Comparison of ENCODE assay signal across 8 cellular contexts in the genomic region with DNA sequence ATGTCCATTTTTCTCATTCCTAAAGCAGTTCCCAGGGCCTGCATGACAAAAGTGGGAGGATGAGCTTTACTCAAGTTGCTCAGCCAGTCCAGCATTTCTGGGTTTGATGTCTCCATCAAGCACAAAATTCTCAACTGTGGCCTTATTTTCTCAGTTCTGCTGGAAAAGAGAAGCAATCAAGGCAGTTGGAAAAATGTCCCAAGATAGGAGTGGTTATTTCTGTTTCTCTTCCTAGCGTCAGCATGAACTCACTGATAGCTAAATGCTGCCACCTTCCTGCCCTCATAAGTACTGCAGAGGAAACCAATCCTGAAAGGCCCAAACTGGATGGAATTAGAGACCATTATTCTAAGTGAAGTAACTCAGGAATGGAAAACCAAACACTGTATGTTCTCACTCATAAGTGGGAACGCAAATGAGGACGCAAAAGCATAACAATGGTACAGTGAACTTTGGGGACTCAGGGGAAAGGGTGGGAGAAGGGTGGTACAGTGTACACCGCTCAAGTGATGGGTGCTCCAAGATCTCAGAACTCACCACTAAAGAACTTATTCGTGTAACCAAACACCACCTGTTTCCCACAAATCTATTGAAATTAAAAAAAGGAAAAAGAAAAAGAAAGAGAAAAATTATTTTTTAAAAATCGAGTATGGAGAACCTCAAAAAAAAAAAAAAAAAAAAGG. TPM values are rescaled to one million over a fixed set of nuclear protein-coding genes. Genes with fewer than 3 reads are reported as not detected.
DNase-seq lines count a peak whose midpoint lies in the region; ATAC-seq and TF ChIP-seq lines count a peak whose summit lies in the region.

No MANE protein-coding gene starts in this region.

- ATAC-seq in SK-N-SH treated with all-trans-retinoic acid at 6 μM for 48 hours, result peak; percentile 94
- ATAC-seq in HG03378 (IDR thresholded peaks at IDR 0.05; ENCODE audit: unreplicated experiment), result no peak
- no peak for ATAC-seq in HG03457 (IDR thresholded peaks at IDR 0.05; ENCODE audit: unreplicated experiment)

- H3K27me3 ChIP-seq in prostate gland (replicated peaks; ENCODE audit: insufficient read depth), result no peaks in the 10 kb centered on the region

- intact Hi-C loops in prostate gland (cut with DNase I), result loop anchor here (2.0 to 5.0 kb wide), 4 partner anchors 52 to 408 kb away; a partner anchor contains a TSS

- peak overlapping the region in 1 of 2 donors; percentile 16 for H3K27ac ChIP-seq in prostate gland

- no peak for TF ChIP-seq POLR2A in prostate gland (IDR thresholded peaks at IDR 0.05)

- no peaks in the 10 kb centered on the region for H3K36me3 ChIP-seq in prostate gland

- DNase-seq in M059J (ENCODE audit: low read depth) (peak; percentile 62), glomerular visceral epithelial cell (ENCODE audit: extremely low spot score) (peak; percentile 76), prostate gland (ENCODE audit: low spot score) (peak; percentile 69)
- peak; percentile 57 for DNase-seq in activated naive CD4-positive, alpha-beta T cell treated with anti-CD3 and anti-CD28 coated beads, Interleukin-2, amount 50 U/mL, for 16 hours

- TF ChIP-seq CTCF in GM12872 (IDR thresholded peaks at IDR 0.05; ENCODE audit: insufficient read depth, low read depth, low read length), result peak; percentile 80
- peak; percentile 86 to 96 (median 92) for TF ChIP-seq CTCF in prostate gland (IDR thresholded peaks at IDR 0.05)

- no peaks in the 10 kb centered on the region for H3K9me3 ChIP-seq in prostate gland

- H3K4me3 ChIP-seq in prostate gland, result no peak overlapping the region

- no peaks in the 10 kb centered on the region for H3K4me1 ChIP-seq in prostate gland (replicated peaks)

- WGBS in prostate gland, result 44% methylated on average over 6 of the region's 6 CpGs

TF ChIP-seq in SK-N-SH treated with all-trans-retinoic acid at 6 μM for 48 hours, 23 proteins besides CTCF, POLR2A, EP300 and RAD21:
- TF ChIP-seq RARB (CRISPR knock-in tag; IDR thresholded peaks at IDR 0.05), result no peak

RNA-seq across cellular contexts. Expression of a gene that starts 29.6 kb away (rescaled TPM):
- total RNA-seq in M059J (2014; rRNA removed; shearing (Covaris generic)), result not detected in 2 replicates
- total RNA-seq in prostate gland, result under 1 TPM in 1 of 2 donors, not detected in 1; 0.64 TPM

RNA-seq across cellular contexts. Expression of a gene that starts 53.0 kb away (rescaled TPM):
- 0.05 and 0.57 TPM in 2 replicates for total RNA-seq in M059J (2014; rRNA removed; shearing (Covaris generic))
- 10 to 100 TPM in 1 of 2 donors, 1 to 10 TPM in 1; 1.7 to 14.5 TPM for total RNA-seq in prostate gland
